In genomic region chr20:43444107-43444506, GRCh38 we compare ENCODE assay signal across 16 cellular contexts. TPM values are rescaled to one million over a fixed set of nuclear protein-coding genes. Genes with fewer than 3 reads are reported as not detected.
DNase-seq lines count a peak whose midpoint lies in the region; TF ChIP-seq lines count a peak whose summit lies in the region.
"Had no signal": no experiment of that assay in that cellular context is flagged by ENCODE, and none has a peak within 500 bp of the region (broad histone marks: within the 10 kb centered on the region; RNA-seq: fewer than 3 reads in every experiment).

No MANE protein-coding gene starts in this region.

- H3K9me3 Mint-ChIP-seq in neural progenitor cell = no peaks in the 10 kb centered on the region
- H3K9me3 Mint-ChIP-seq: IgD-negative memory B cell had no signal

- peak; percentile 22 for DNase-seq in NCI-H2029 treated with DMSO at 0.1 percent for 48 hours (lab: John Stamatoyannopoulos, UW)
- no peak for DNase-seq in NCI-H2029 (lab: John Stamatoyannopoulos, UW)
- peak; percentile 42 for DNase-seq in NCI-H146 treated with DMSO at 0.1 percent for 48 hours (lab: John Stamatoyannopoulos, UW; ENCODE audit: unreplicated experiment)
- peak; percentile 52 for DNase-seq in RPMI7951 (ENCODE audit: low read depth)
- DNase-seq in neural progenitor cell (ENCODE audit: low spot score) = peak; percentile 20
- no peak for DNase-seq in NCI-H2196 (lab: John Stamatoyannopoulos, UW; ENCODE audit: unreplicated experiment)
- DNase-seq in effector CD4-positive, alpha-beta T cell = no peak
- no peak for DNase-seq in stimulated activated naive CD4-positive, alpha-beta T cell (lab: John Stamatoyannopoulos, UW)
- DNase-seq: CD8-positive, alpha-beta T cell; GF-D8; GOT3; NCI-H2081 treated with DMSO at 0.1 percent for 48 hours; RPMI8226; T-helper 2 cell had no signal

- no peaks in the 10 kb centered on the region for H3K36me3 ChIP-seq in neural progenitor cell
- H3K36me3 ChIP-seq: BLaER1 had no signal

- no peaks in the 10 kb centered on the region for H3K4me1 ChIP-seq in neural progenitor cell

- no peaks in the 10 kb centered on the region for H3K79me2 ChIP-seq in neural progenitor cell (ENCODE audit: low read depth)

- no peaks in the 10 kb centered on the region for H3K27me3 ChIP-seq in neural progenitor cell
- H3K27me3 ChIP-seq: BLaER1 had no signal

- peaks cover 4% of the 10 kb centered on the region for H3K27me3 Mint-ChIP-seq in neural progenitor cell (ENCODE audit: insufficient read depth, low read depth)

- no peak for TF ChIP-seq CTCF in neural progenitor cell (IDR thresholded peaks at IDR 0.05)

- H3K4me3 Mint-ChIP-seq in neural progenitor cell = no peak overlapping the region
- H3K4me3 Mint-ChIP-seq: CD8-positive, alpha-beta T cell had no signal

- H3K4me3 ChIP-seq in neural progenitor cell = no peak overlapping the region
- H3K4me3 ChIP-seq: BLaER1 had no signal

- no peaks in the 10 kb centered on the region for H3K36me3 Mint-ChIP-seq in neural progenitor cell
- H3K36me3 Mint-ChIP-seq: CD8-positive, alpha-beta T cell; IgD-negative memory B cell had no signal

- H3K4me2 ChIP-seq in neural progenitor cell = no peak overlapping the region
- H3K4me2 ChIP-seq: BLaER1 had no signal

- no peak overlapping the region for H3K9ac ChIP-seq in neural progenitor cell
- H3K9ac ChIP-seq: BLaER1 had no signal

- no peaks in the 10 kb centered on the region for H3F3A ChIP-seq in neural progenitor cell (ENCODE audit: low read depth)

- H3K27ac ChIP-seq in neural progenitor cell = no peak overlapping the region
- H3K27ac ChIP-seq: BLaER1 had no signal

- H3K4me1 Mint-ChIP-seq in neural progenitor cell = peaks cover 3% of the 10 kb centered on the region

- no peak overlapping the region for H3K27ac Mint-ChIP-seq in neural progenitor cell
- H3K27ac Mint-ChIP-seq: CD8-positive, alpha-beta T cell; IgD-negative memory B cell had no signal

- no peaks in the 10 kb centered on the region for H4K20me1 ChIP-seq in neural progenitor cell (ENCODE audit: low read depth)
- H4K20me1 ChIP-seq: BLaER1 had no signal

- H2AFZ ChIP-seq in neural progenitor cell (replicated peaks) = no peak overlapping the region

- H3K9me3 ChIP-seq in neural progenitor cell (ENCODE audit: low read depth) = no peaks in the 10 kb centered on the region
- H3K9me3 ChIP-seq: BLaER1 had no signal

RNA-seq across cellular contexts. Expression of gene SRSF6, which starts 13.6 kb away (rescaled TPM):
- 43.3 and 51.2 TPM in 2 replicates for total RNA-seq in RPMI7951 (2014; rRNA removed; shearing (Covaris generic))
- total RNA-seq in neural progenitor cell (ENCODE audit: low replicate concordance) = 79.6 and 86.1 TPM in 2 replicates

Comparison
In these comparisons a context has a peak if more than half of its experiments do, and no peak if none do; other contexts are left out.
1. DNase-seq: peak in NCI-H2029 treated with DMSO at 0.1 percent for 48 hours (single experiment), NCI-H146 treated with DMSO at 0.1 percent for 48 hours (single experiment), RPMI7951 (single experiment) and neural progenitor cell (single experiment); none in NCI-H2029 (single experiment), NCI-H2196 (single experiment), effector CD4-positive, alpha-beta T cell (single experiment) and stimulated activated naive CD4-positive, alpha-beta T cell (0 of 6).